In genomic region chr3:113946831-113947230, GRCh38 we compare ENCODE assay signal across 2 cellular contexts.
TF ChIP-seq lines count a peak whose summit lies in the region.

No MANE protein-coding gene starts in this region.

TF ChIP-seq in SK-N-SH, 30 proteins besides CTCF, POLR2A, EP300 and RAD21 (continued from another document):
- TF ChIP-seq REST (IDR thresholded peaks at IDR 0.05; ENCODE audit: low read depth, low read length) (no peak), TAF1 (IDR thresholded peaks at IDR 0.05; ENCODE audit: borderline replicate concordance, low read depth, low read length) (no peak), USF2 (IDR thresholded peaks at IDR 0.05; ENCODE audit: borderline replicate concordance, low read depth, low read length) (no peak), GATA2 (CRISPR knock-in tag; IDR thresholded peaks at IDR 0.05) (no peak), RXRA (IDR thresholded peaks at IDR 0.05; ENCODE audit: borderline replicate concordance, low read depth) (no peak), RFX5 (IDR thresholded peaks at IDR 0.05; ENCODE audit: low read length) (no peak)
- TF ChIP-seq, protein P1, sequence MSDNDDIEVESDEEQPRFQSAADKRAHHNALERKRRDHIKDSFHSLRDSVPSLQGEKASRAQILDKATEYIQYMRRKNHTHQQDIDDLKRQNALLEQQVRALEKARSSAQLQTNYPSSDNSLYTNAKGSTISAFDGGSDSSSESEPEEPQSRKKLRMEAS (IDR thresholded peaks at IDR 0.05; ENCODE audit: low read depth): no peak
TF ChIP-seq in SK-N-SH: peak in this region for 0.

TF ChIP-seq in SK-N-SH treated with all-trans-retinoic acid at 6 μM for 48 hours, 23 proteins besides CTCF, POLR2A, EP300 and RAD21 (continued from another document):
- TF ChIP-seq TSHZ2 (CRISPR knock-in tag; IDR thresholded peaks at IDR 0.05) (no peak), ZNF8 (CRISPR knock-in tag; IDR thresholded peaks at IDR 0.05) (no peak), TCF4 (CRISPR knock-in tag; IDR thresholded peaks at IDR 0.05; ENCODE audit: borderline replicate concordance) (no peak), ZC3H10 (CRISPR knock-in tag; IDR thresholded peaks at IDR 0.05) (no peak), ZNF565 (CRISPR knock-in tag; conservative IDR thresholded peaks at IDR 0.05; ENCODE audit: low read depth) (no peak), CSRNP3 (CRISPR knock-in tag; IDR thresholded peaks at IDR 0.05) (no peak), ESRRG (CRISPR knock-in tag; IDR thresholded peaks at IDR 0.05) (no peak), ZFP3 (CRISPR knock-in tag; IDR thresholded peaks at IDR 0.05) (no peak), BACH2 (CRISPR knock-in tag; IDR thresholded peaks at IDR 0.05; ENCODE audit: borderline replicate concordance) (no peak), ZNF70 (CRISPR knock-in tag; IDR thresholded peaks at IDR 0.05) (no peak), ZFP30 (CRISPR knock-in tag; IDR thresholded peaks at IDR 0.05) (no peak)
